In the genomic region with DNA sequence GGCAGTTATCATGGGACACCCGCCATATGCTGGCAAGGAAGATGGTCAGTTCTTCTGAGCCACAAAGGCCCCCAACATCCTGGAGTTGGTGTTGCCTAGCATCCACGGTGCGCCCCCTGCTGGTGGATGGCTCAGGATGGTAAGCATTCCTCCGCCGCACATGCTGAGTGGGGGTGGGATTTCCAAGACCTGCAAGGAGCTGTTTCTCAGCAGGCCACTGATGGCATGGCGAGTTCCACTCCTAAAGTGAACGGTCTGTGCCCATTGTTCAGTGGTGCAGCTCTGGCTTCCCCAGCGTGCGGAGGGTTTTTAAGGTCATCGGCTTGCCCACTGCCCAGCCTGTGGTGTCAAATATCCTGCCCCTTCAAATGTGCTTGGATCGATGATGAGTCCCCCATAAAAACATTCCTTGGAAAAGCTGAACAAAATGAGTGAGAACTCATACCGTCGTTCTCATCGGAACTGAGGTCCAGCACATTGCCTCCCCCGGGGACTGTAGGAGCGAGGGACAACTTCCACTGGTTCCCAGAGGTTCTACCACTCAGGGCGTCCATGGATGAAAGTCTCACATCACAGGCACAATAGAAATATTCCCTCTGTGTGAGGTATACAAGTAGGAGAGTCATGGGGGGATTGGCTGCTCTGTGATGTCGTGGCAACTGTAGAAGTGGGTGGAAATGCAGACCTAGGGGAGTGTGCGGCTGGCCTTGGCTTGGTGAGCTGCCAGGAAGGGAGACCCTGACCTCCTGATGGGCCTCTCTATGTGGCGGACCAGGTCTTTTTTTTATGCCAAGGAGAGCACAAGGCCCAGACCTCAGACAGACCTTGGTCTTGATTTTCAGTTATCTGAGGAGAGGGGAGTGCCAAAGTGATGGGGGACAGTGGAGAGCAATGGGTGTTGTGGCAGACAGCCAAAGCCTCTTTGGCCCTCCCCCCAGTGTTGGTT, we compare ENCODE assay signal across 2 cellular contexts.
TF ChIP-seq lines count a peak whose summit lies in the region.

No MANE protein-coding gene starts in this region.

TF ChIP-seq in SK-N-SH, 30 proteins besides CTCF, POLR2A, EP300 and RAD21:
- TF ChIP-seq FOSL2 (IDR thresholded peaks at IDR 0.05; ENCODE audit: borderline replicate concordance, low read depth) (no peak), GATA2 (CRISPR knock-in tag; IDR thresholded peaks at IDR 0.05) (no peak), FOXJ3 (CRISPR knock-in tag; IDR thresholded peaks at IDR 0.05) (no peak), NFIC (IDR thresholded peaks at IDR 0.05; ENCODE audit: borderline replicate concordance) (no peak), SMC3 (IDR thresholded peaks at IDR 0.05; ENCODE audit: low read depth, low read length) (no peak), GABPA (IDR thresholded peaks at IDR 0.05; ENCODE audit: low read depth) (no peak), YY1 (IDR thresholded peaks at IDR 0.05; ENCODE audit: low read depth) (no peak), SIN3A (IDR thresholded peaks at IDR 0.05; ENCODE audit: borderline replicate concordance, low read depth, low read length) (no peak), CHD2 (IDR thresholded peaks at IDR 0.05; ENCODE audit: low read length, partially characterized antibody) (no peak), POLR2AphosphoS5 (IDR thresholded peaks at IDR 0.05; ENCODE audit: low read depth, low read length) (no peak), ELF1 (IDR thresholded peaks at IDR 0.05) (no peak)
- TF ChIP-seq, protein P1, sequence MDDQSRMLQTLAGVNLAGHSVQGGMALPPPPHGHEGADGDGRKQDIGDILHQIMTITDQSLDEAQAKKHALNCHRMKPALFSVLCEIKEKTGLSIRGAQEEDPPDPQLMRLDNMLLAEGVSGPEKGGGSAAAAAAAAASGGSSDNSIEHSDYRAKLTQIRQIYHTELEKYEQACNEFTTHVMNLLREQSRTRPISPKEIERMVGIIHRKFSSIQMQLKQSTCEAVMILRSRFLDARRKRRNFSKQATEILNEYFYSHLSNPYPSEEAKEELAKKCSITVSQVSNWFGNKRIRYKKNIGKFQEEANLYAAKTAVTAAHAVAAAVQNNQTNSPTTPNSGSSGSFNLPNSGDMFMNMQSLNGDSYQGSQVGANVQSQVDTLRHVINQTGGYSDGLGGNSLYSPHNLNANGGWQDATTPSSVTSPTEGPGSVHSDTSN (IDR thresholded peaks at IDR 0.05) = no peak
- TF ChIP-seq, protein P2, sequence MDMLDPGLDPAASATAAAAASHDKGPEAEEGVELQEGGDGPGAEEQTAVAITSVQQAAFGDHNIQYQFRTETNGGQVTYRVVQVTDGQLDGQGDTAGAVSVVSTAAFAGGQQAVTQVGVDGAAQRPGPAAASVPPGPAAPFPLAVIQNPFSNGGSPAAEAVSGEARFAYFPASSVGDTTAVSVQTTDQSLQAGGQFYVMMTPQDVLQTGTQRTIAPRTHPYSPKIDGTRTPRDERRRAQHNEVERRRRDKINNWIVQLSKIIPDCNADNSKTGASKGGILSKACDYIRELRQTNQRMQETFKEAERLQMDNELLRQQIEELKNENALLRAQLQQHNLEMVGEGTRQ (IDR thresholded peaks at IDR 0.05; ENCODE audit: borderline replicate concordance, low read depth, low read length) = no peak
- TF ChIP-seq, protein P3, sequence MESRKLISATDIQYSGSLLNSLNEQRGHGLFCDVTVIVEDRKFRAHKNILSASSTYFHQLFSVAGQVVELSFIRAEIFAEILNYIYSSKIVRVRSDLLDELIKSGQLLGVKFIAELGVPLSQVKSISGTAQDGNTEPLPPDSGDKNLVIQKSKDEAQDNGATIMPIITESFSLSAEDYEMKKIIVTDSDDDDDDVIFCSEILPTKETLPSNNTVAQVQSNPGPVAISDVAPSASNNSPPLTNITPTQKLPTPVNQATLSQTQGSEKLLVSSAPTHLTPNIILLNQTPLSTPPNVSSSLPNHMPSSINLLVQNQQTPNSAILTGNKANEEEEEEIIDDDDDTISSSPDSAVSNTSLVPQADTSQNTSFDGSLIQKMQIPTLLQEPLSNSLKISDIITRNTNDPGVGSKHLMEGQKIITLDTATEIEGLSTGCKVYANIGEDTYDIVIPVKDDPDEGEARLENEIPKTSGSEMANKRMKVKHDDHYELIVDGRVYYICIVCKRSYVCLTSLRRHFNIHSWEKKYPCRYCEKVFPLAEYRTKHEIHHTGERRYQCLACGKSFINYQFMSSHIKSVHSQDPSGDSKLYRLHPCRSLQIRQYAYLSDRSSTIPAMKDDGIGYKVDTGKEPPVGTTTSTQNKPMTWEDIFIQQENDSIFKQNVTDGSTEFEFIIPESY (IDR thresholded peaks at IDR 0.05; ENCODE audit: borderline replicate concordance, low read depth) = no peak
- TF ChIP-seq, protein P4, sequence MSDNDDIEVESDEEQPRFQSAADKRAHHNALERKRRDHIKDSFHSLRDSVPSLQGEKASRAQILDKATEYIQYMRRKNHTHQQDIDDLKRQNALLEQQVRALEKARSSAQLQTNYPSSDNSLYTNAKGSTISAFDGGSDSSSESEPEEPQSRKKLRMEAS (IDR thresholded peaks at IDR 0.05; ENCODE audit: low read depth) = no peak

TF ChIP-seq in SK-N-SH treated with all-trans-retinoic acid at 6 μM for 48 hours, 23 proteins besides CTCF, POLR2A, EP300 and RAD21:
- TF ChIP-seq, protein P5, sequence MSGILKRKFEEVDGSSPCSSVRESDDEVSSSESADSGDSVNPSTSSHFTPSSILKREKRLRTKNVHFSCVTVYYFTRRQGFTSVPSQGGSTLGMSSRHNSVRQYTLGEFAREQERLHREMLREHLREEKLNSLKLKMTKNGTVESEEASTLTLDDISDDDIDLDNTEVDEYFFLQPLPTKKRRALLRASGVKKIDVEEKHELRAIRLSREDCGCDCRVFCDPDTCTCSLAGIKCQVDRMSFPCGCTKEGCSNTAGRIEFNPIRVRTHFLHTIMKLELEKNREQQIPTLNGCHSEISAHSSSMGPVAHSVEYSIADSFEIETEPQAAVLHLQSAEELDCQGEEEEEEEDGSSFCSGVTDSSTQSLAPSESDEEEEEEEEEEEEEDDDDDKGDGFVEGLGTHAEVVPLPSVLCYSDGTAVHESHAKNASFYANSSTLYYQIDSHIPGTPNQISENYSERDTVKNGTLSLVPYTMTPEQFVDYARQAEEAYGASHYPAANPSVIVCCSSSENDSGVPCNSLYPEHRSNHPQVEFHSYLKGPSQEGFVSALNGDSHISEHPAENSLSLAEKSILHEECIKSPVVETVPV (CRISPR knock-in tag; IDR thresholded peaks at IDR 0.05) = no peak
- no peak for TF ChIP-seq CSDC2 (CRISPR knock-in tag; IDR thresholded peaks at IDR 0.05)
- no peak for TF ChIP-seq ZC3H10 (CRISPR knock-in tag; IDR thresholded peaks at IDR 0.05)
- no peak for TF ChIP-seq PPARA (CRISPR knock-in tag; IDR thresholded peaks at IDR 0.05; ENCODE audit: borderline replicate concordance)
- TF ChIP-seq ZNF70 (CRISPR knock-in tag; IDR thresholded peaks at IDR 0.05) = no peak
- TF ChIP-seq ZNF565 (CRISPR knock-in tag; conservative IDR thresholded peaks at IDR 0.05; ENCODE audit: low read depth) = no peak
- TF ChIP-seq, protein P6, sequence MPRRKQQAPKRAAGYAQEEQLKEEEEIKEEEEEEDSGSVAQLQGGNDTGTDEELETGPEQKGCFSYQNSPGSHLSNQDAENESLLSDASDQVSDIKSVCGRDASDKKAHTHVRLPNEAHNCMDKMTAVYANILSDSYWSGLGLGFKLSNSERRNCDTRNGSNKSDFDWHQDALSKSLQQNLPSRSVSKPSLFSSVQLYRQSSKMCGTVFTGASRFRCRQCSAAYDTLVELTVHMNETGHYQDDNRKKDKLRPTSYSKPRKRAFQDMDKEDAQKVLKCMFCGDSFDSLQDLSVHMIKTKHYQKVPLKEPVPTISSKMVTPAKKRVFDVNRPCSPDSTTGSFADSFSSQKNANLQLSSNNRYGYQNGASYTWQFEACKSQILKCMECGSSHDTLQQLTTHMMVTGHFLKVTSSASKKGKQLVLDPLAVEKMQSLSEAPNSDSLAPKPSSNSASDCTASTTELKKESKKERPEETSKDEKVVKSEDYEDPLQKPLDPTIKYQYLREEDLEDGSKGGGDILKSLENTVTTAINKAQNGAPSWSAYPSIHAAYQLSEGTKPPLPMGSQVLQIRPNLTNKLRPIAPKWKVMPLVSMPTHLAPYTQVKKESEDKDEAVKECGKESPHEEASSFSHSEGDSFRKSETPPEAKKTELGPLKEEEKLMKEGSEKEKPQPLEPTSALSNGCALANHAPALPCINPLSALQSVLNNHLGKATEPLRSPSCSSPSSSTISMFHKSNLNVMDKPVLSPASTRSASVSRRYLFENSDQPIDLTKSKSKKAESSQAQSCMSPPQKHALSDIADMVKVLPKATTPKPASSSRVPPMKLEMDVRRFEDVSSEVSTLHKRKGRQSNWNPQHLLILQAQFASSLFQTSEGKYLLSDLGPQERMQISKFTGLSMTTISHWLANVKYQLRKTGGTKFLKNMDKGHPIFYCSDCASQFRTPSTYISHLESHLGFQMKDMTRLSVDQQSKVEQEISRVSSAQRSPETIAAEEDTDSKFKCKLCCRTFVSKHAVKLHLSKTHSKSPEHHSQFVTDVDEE (CRISPR knock-in tag; IDR thresholded peaks at IDR 0.05) = no peak
- no peak for TF ChIP-seq ZFP3 (CRISPR knock-in tag; IDR thresholded peaks at IDR 0.05)
- no peak for TF ChIP-seq ESRRG (CRISPR knock-in tag; IDR thresholded peaks at IDR 0.05)
- no peak for TF ChIP-seq GLIS3 (CRISPR knock-in tag; IDR thresholded peaks at IDR 0.05)
- no peak for TF ChIP-seq ISL1 (CRISPR knock-in tag; IDR thresholded peaks at IDR 0.05)
- TF ChIP-seq BACH2 (CRISPR knock-in tag; IDR thresholded peaks at IDR 0.05; ENCODE audit: borderline replicate concordance) = no peak
- TF ChIP-seq ZFP30 (CRISPR knock-in tag; IDR thresholded peaks at IDR 0.05) = no peak
- TF ChIP-seq SNAI2 (CRISPR knock-in tag; IDR thresholded peaks at IDR 0.05) = no peak
